ENCODE assay signal across 13 cellular contexts in genomic region chr2:240919786-240920782, GRCh38. TPM values are rescaled to one million over a fixed set of nuclear protein-coding genes. Genes with fewer than 3 reads are reported as not detected.
A peak's percentile ranks its signal among the peaks of the same experiment; 100 is the strongest.
DNase-seq lines count a peak whose midpoint lies in the region; ATAC-seq, FAIRE-seq and TF ChIP-seq lines count a peak whose summit lies in the region.
"Had no signal": no experiment of that assay in that cellular context is flagged by ENCODE, and none has a peak within 500 bp of the region (broad histone marks: within the 10 kb centered on the region; RNA-seq: fewer than 3 reads in every experiment).

No MANE protein-coding gene starts in this region.

- H3K9me3 Mint-ChIP-seq in glutamatergic neuron (ENCODE audit: unreplicated experiment): peaks cover 1% of the 10 kb centered on the region
- H3K9me3 Mint-ChIP-seq: CD8-positive, alpha-beta T cell; naive thymus-derived CD4-positive, alpha-beta T cell had no signal

- WGBS in pancreas, 2 donors: 86 to 90% methylated on average over 31 of the region's 31 CpGs

- intact Hi-C loops in pancreas (cut with DNase I): no loop called here

- H3K36me3 ChIP-seq in ACC112 (ENCODE audit: insufficient read depth, low read length) (no peaks in the 10 kb centered on the region), pancreas (no peaks in the 10 kb centered on the region)

- H3K27ac ChIP-seq in ACC112 (ENCODE audit: low read depth, low read length) (peak overlapping the region; percentile 93), pancreas (no peak overlapping the region)

- H3K4me1 ChIP-seq in ACC112 (ENCODE audit: control insufficient read depth, insufficient read depth, low read length, unreplicated experiment) (peaks cover 33% of the 10 kb centered on the region), pancreas (no peaks in the 10 kb centered on the region)

- DNase-seq in glutamatergic neuron (peak; percentile 15), pancreas (peak in 5 of 6 donors; percentile 8 to 58 (median 16)), C1 segment of cervical spinal cord (lab: John Stamatoyannopoulos, UW) (no peak), SIG-M5 treated with dmso at 0.1 percent for 504 hours (lab: John Stamatoyannopoulos, UW; ENCODE audit: unreplicated experiment) (no peak), AML-193 (lab: John Stamatoyannopoulos, UW) (no peak)
- DNase-seq: NCI-H2029 treated with DMSO at 0.1 percent for 48 hours had no signal

- no peaks in the 10 kb centered on the region for H3K79me2 ChIP-seq in ACC112 (ENCODE audit: control insufficient read depth, insufficient read depth, low read length, unreplicated experiment)

- no peaks in the 10 kb centered on the region for H3K9me3 ChIP-seq in pancreas

- no peak overlapping the region for H3K27ac Mint-ChIP-seq in glutamatergic neuron (ENCODE audit: unreplicated experiment)
- H3K27ac Mint-ChIP-seq: CD8-positive, alpha-beta T cell; naive thymus-derived CD4-positive, alpha-beta T cell had no signal

- H3K4me3 ChIP-seq in ACC112 (ENCODE audit: low read depth, low read length) (no peak overlapping the region), pancreas (no peak overlapping the region)

- TF ChIP-seq CTCF in glutamatergic neuron (IDR thresholded peaks at IDR 0.05; ENCODE audit: partially characterized antibody, unreplicated experiment) (no peak), pancreas (IDR thresholded peaks at IDR 0.05) (no peak)

- no peak for TF ChIP-seq RAD21 in Ishikawa (IDR thresholded peaks at IDR 0.05; ENCODE audit: low read depth)

- no peak for FAIRE-seq in pancreas (lab: Jason Lieb, UNC)
- FAIRE-seq: endometrium had no signal

- ATAC-seq in pancreas (no peak), GM18909 (IDR thresholded peaks at IDR 0.05; ENCODE audit: poor library complexity, unreplicated experiment) (no peak)
- ATAC-seq: CD8-positive, alpha-beta T cell; naive thymus-derived CD4-positive, alpha-beta T cell had no signal

- H2AFZ ChIP-seq in ACC112 (ENCODE audit: low read length, unreplicated experiment): no peak overlapping the region

- H3K36me3 Mint-ChIP-seq in glutamatergic neuron (ENCODE audit: unreplicated experiment): no peaks in the 10 kb centered on the region
- H3K36me3 Mint-ChIP-seq: CD8-positive, alpha-beta T cell; naive thymus-derived CD4-positive, alpha-beta T cell had no signal

- H3K27me3 ChIP-seq in ACC112 (ENCODE audit: insufficient read depth, low read length) (no peaks in the 10 kb centered on the region), pancreas (no peaks in the 10 kb centered on the region)

- peaks cover 3% of the 10 kb centered on the region for H3K4me1 Mint-ChIP-seq in glutamatergic neuron (ENCODE audit: low read depth, unreplicated experiment)

- H3K4me3 Mint-ChIP-seq in glutamatergic neuron (ENCODE audit: unreplicated experiment): no peak overlapping the region
- H3K4me3 Mint-ChIP-seq: CD8-positive, alpha-beta T cell; naive thymus-derived CD4-positive, alpha-beta T cell had no signal

- H3K27me3 Mint-ChIP-seq in glutamatergic neuron (ENCODE audit: unreplicated experiment): no peaks in the 10 kb centered on the region

- no peak for TF ChIP-seq EP300 in Ishikawa (IDR thresholded peaks at IDR 0.05; ENCODE audit: borderline replicate concordance)

TF ChIP-seq in Ishikawa, 13 proteins besides CTCF, POLR2A, EP300 and RAD21:
- TF ChIP-seq ZBTB7A (IDR thresholded peaks at IDR 0.05; ENCODE audit: low read depth): peak; percentile 27; the same call in 1 of the 2 replicates
- TF ChIP-seq YY1 (IDR thresholded peaks at IDR 0.05; ENCODE audit: low read depth): no peak
TF ChIP-seq in Ishikawa: peak in this region for 1.

RNA-seq across cellular contexts. Expression of gene CROCC2, which starts 13.9 kb away (rescaled TPM):
- total RNA-seq in glutamatergic neuron (ENCODE audit: unreplicated experiment) (not detected), pancreas (under 1 TPM in 1 of 6 donors, not detected in 5; 0.04 TPM)
- polyA plus RNA-seq in pancreas: under 1 TPM; 0.04 to 0.05 TPM
- total RNA-seq: CD8-positive, alpha-beta T cell; HT1080 had no signal
- polyA plus RNA-seq: naive thymus-derived CD4-positive, alpha-beta T cell had no signal

RNA-seq across cellular contexts. Expression of gene MAB21L4, which starts 24.1 kb away (rescaled TPM):
- total RNA-seq in glutamatergic neuron (ENCODE audit: unreplicated experiment): not detected
- total RNA-seq in pancreas: 1 to 10 TPM in 2 of 6 donors, under 1 TPM in 4; 0.14 to 1.5 (median 0.45) TPM
- polyA plus RNA-seq in pancreas: 1 to 10 TPM; 2.0 TPM
- total RNA-seq: CD8-positive, alpha-beta T cell; HT1080; naive thymus-derived CD4-positive, alpha-beta T cell had no signal
- polyA plus RNA-seq: naive thymus-derived CD4-positive, alpha-beta T cell had no signal

RNA-seq across cellular contexts. Expression of gene AGXT, which starts 51.5 kb away (rescaled TPM):
- total RNA-seq in glutamatergic neuron (ENCODE audit: unreplicated experiment) (not detected), pancreas (under 1 TPM in 1 of 6 donors, not detected in 5; 0.76 TPM)
- under 1 TPM; 0.07 to 0.08 TPM for polyA plus RNA-seq in pancreas
- total RNA-seq: CD8-positive, alpha-beta T cell; HT1080; naive thymus-derived CD4-positive, alpha-beta T cell had no signal
- polyA plus RNA-seq: naive thymus-derived CD4-positive, alpha-beta T cell had no signal

Comparison
In these comparisons a context has a peak if more than half of its experiments do, and no peak if none do; other contexts are left out.
1. DNase-seq: peak in glutamatergic neuron (single experiment) and pancreas (5 of 6); none in C1 segment of cervical spinal cord (0 of 14), SIG-M5 treated with dmso at 0.1 percent for 504 hours (single experiment) and AML-193 (0 of 2).